In genomic region chr9:18002718-18003438, GRCh38 we compare ENCODE assay signal across 19 cellular contexts.
"Had no signal": no experiment of that assay in that cellular context is flagged by ENCODE, and none has a peak within 500 bp of the region (broad histone marks: within the 10 kb centered on the region; RNA-seq: fewer than 3 reads in every experiment).

No MANE protein-coding gene starts in this region.

- ATAC-seq: left lung; natural killer cell; stimulated activated naive CD8-positive, alpha-beta T cell treated with anti-CD3 and anti-CD28 coated beads, Interleukin-15, Interleukin-2, amounts not matched to agents 100 U/mL and 50 U/mL, for 24 hours had no signal

- H3K27me3 ChIP-seq: left lung, suprapubic skin, thyroid gland, upper lobe of left lung, vagina had no signal

- H3K36me3 ChIP-seq: left lung, suprapubic skin, thyroid gland, upper lobe of left lung, vagina had no signal

- H3K4me1 ChIP-seq: left lung, suprapubic skin, thyroid gland, upper lobe of left lung, vagina had no signal

- H3K9me3 ChIP-seq: left lung, suprapubic skin, thyroid gland, upper lobe of left lung, vagina had no signal

- H3K27ac Mint-ChIP-seq: endodermal cell, natural killer cell had no signal

- DNase-seq: effector CD4-positive, alpha-beta T cell; endodermal cell; foreskin melanocyte; head of caudate nucleus; hippocampal formation; left lung; mesendoderm; natural killer cell; posterior cingulate gyrus; stimulated activated CD4-positive, alpha-beta T cell treated with anti-CD3 and anti-CD28 coated beads, Interleukin-2, amount 100 ng/mL, for 48 hours; stimulated activated naive CD8-positive, alpha-beta T cell treated with anti-CD3 and anti-CD28 coated beads, Interleukin-15, Interleukin-2, amounts not matched to agents 100 U/mL and 50 U/mL, for 24 hours; thyroid gland; upper lobe of left lung had no signal

- H3K4me1 Mint-ChIP-seq: endodermal cell, natural killer cell, neural crest cell had no signal

- H3K4me3 Mint-ChIP-seq: endodermal cell, natural killer cell, neural crest cell had no signal

- H3K4me3 ChIP-seq: coronary artery, left lung, lung, smooth muscle cell, suprapubic skin, thyroid gland, upper lobe of left lung, vagina had no signal

- H3K36me3 Mint-ChIP-seq: natural killer cell had no signal

- H3K4me2 ChIP-seq: smooth muscle cell had no signal

- H3K27ac ChIP-seq: coronary artery, left lung, suprapubic skin, thyroid gland, upper lobe of left lung, vagina had no signal

- H3K9me3 Mint-ChIP-seq: endodermal cell, neural crest cell had no signal
